Comparison of ENCODE assay signal across 8 cellular contexts in genomic region chr12:55728185-55728931, GRCh38. TPM values are rescaled to one million over a fixed set of nuclear protein-coding genes. Genes with fewer than 3 reads are reported as not detected.
A peak's percentile ranks its signal among the peaks of the same experiment; 100 is the strongest.
DNase-seq lines count a peak whose midpoint lies in the region; ATAC-seq and TF ChIP-seq lines count a peak whose summit lies in the region.

No MANE protein-coding gene starts in this region.

- H3K27me3 ChIP-seq in A673 (replicated peaks; ENCODE audit: insufficient read depth, low read depth, low read length, poor library complexity) (no peaks in the 10 kb centered on the region), RWPE2 (ENCODE audit: insufficient read depth, poor library complexity, severe bottlenecking) (no peaks in the 10 kb centered on the region), ectodermal cell (ENCODE audit: control insufficient read depth, insufficient read depth, low read length, poor library complexity, severe bottlenecking) (no peaks in the 10 kb centered on the region), lung (ENCODE audit: control insufficient read depth, insufficient read depth) (no peaks in the 10 kb centered on the region)

- DNase-seq in A673 (ENCODE audit: low spot score) (peak; percentile 55), G401 (ENCODE audit: low spot score) (peak; percentile 28), RWPE2 (ENCODE audit: low spot score) (no peak), lung (ENCODE audit: low spot score) (peak; percentile 83), NCI-H2171 treated with DMSO at 0.1 percent for 48 hours (lab: John Stamatoyannopoulos, UW) (no peak)

- H3K36me3 ChIP-seq in A673 (ENCODE audit: insufficient read depth, low read length, poor library complexity, severe bottlenecking) (peaks cover 37% of the 10 kb centered on the region), RWPE2 (ENCODE audit: low read depth) (peaks cover 39% of the 10 kb centered on the region), ectodermal cell (ENCODE audit: control insufficient read depth, insufficient read depth, low read length) (peaks cover 11% of the 10 kb centered on the region), lung (ENCODE audit: control insufficient read depth in 2 of 2, insufficient read depth in 2 of 2, low read length in 2 of 2) (peaks cover 5 to 29% of the 10 kb centered on the region in 2 donors)

- H3K4me1 ChIP-seq in A673 (ENCODE audit: insufficient read depth, low read length, poor library complexity, severe bottlenecking): peaks cover 16% of the 10 kb centered on the region
- H3K4me1 ChIP-seq in RWPE2 (ENCODE audit: insufficient read depth, poor library complexity, severe bottlenecking): peaks cover 14% of the 10 kb centered on the region
- H3K4me1 ChIP-seq in ectodermal cell (ENCODE audit: control insufficient read depth, insufficient read depth, low read length): peaks cover 14% of the 10 kb centered on the region
- peaks cover 0 to 11% of the 10 kb centered on the region in 2 donors for H3K4me1 ChIP-seq in lung (ENCODE audit: control insufficient read depth in 2 of 2, insufficient read depth in 2 of 2, low read length in 2 of 2)

- no TSS peak for BruUV-seq in A673 (replicated peaks; lab: Mats Ljungman, UMichigan)

- POLR2A ChIA-PET in A673 (lab: Charles Lee; ENCODE audit: low non-redundant PET): no interaction called here

- H3K9me3 ChIP-seq in A673 (ENCODE audit: low read depth, low read length, poor library complexity, severe bottlenecking) (no peaks in the 10 kb centered on the region), RWPE2 (ENCODE audit: severe bottlenecking) (no peaks in the 10 kb centered on the region), ectodermal cell (ENCODE audit: control insufficient read depth, low read length) (no peaks in the 10 kb centered on the region), lung (ENCODE audit: control insufficient read depth in 2 of 2, insufficient read depth in 1 of 2, low read length in 1 of 2) (no peaks in the 10 kb centered on the region)

- H3K4me3 ChIP-seq in A673 (ENCODE audit: low read depth, low read length, poor library complexity, severe bottlenecking) (peak overlapping the region; percentile 85), RWPE2 (ENCODE audit: severe bottlenecking) (peak overlapping the region; percentile 74), ectodermal cell (ENCODE audit: insufficient read depth, low read depth, low read length) (peak overlapping the region; percentile 64), lung (peak overlapping the region; percentile 42)

- WGBS in ectodermal cell, 2 experiments: 0% methylated on average over 59 of the region's 59 CpGs
- WGBS in lung, 2 donors: 0 to 1% methylated on average over 35 to 59 of the region's 59 CpGs

- peak; percentile 17 for ATAC-seq in HG02938 (IDR thresholded peaks at IDR 0.05; ENCODE audit: unreplicated experiment)
- peak; percentile 4 for ATAC-seq in RWPE2 (ENCODE audit: low read depth)
- ATAC-seq in lung (ENCODE audit: insufficient read depth, low FRiP score): peak; percentile 51

- in situ Hi-C loops in G401 (cut with HindIII; ENCODE audit: low sequenced_read_pairs): no loop called here

- TF ChIP-seq CTCF in A673 (conservative IDR thresholded peaks at IDR 0.05; ENCODE audit: low read depth, low read length) (no peak), RWPE2 (IDR thresholded peaks at IDR 0.05; ENCODE audit: poor library complexity, severe bottlenecking) (no peak), lung (IDR thresholded peaks at IDR 0.05; ENCODE audit: control extremely low read depth, extremely low read depth) (no peak)

- H3K27ac ChIP-seq in A673 (ENCODE audit: low read depth, low read length, poor library complexity, severe bottlenecking) (peak overlapping the region; percentile 92), RWPE2 (ENCODE audit: poor library complexity, severe bottlenecking) (peak overlapping the region; percentile 95), ectodermal cell (ENCODE audit: insufficient read depth, low read depth, low read length, poor library complexity, severe bottlenecking) (peak overlapping the region; percentile 86), lung (ENCODE audit: low read depth in 1 of 2, low read length in 1 of 2) (peak overlapping the region; percentile 98), temporal lobe (ENCODE audit: low read depth, low read length) (peak overlapping the region; percentile 98)

- intact Hi-C loops in A673 (cut with micrococcal nuclease; ENCODE audit: unreplicated experiment): no loop called here

- CTCF ChIA-PET in A673 (lab: Charles Lee): interaction anchor here (1.7 kb wide), 1 partner anchor 71 kb away, joined by 4 read pairs; no protein-coding TSS in a partner anchor

RNA-seq across cellular contexts. Expression of gene CD63, which starts 0.5 kb away (rescaled TPM):
- total RNA-seq in A673 (2021): 367 and 371 TPM in 2 replicates
- total RNA-seq in G401 (2014; rRNA removed; shearing (Covaris generic)): 897 and 1,131 TPM in 2 replicates
- 324 TPM for polyA plus RNA-seq in ectodermal cell (2013, experiment 1 of 4)
- polyA plus RNA-seq in ectodermal cell (2013, experiment 2 of 4): 362 TPM
- 287 TPM for polyA plus RNA-seq in ectodermal cell (2013, experiment 3 of 4)
- 360 TPM for polyA plus RNA-seq in ectodermal cell (2013, experiment 4 of 4)
- 1,000 to 10,000 TPM in 1 of 2 donors, 100 to 1,000 TPM in 1; 516 to 1,425 TPM for total RNA-seq in lung
- polyA plus RNA-seq in lung: 1,000 to 10,000 TPM; 1,829 to 2,824 TPM
- total RNA-seq in temporal lobe: 115 TPM

RNA-seq across cellular contexts. Expression of gene RDH5, which starts 8.2 kb away (rescaled TPM):
- 6.7 and 9.7 TPM in 2 replicates for total RNA-seq in A673 (2021)
- total RNA-seq in G401 (2014; rRNA removed; shearing (Covaris generic)): 2.5 and 4.3 TPM in 2 replicates
- polyA plus RNA-seq in ectodermal cell (2013, experiment 1 of 4): 11.7 TPM
- polyA plus RNA-seq in ectodermal cell (2013, experiment 2 of 4): 9.5 TPM
- polyA plus RNA-seq in ectodermal cell (2013, experiment 3 of 4): 5.1 TPM
- 7.1 TPM for polyA plus RNA-seq in ectodermal cell (2013, experiment 4 of 4)
- total RNA-seq in lung: 1 to 10 TPM; 4.4 to 5.4 TPM
- polyA plus RNA-seq in lung: 1 to 10 TPM; 3.1 to 3.4 TPM
- total RNA-seq in temporal lobe: 3.0 TPM

RNA-seq across cellular contexts. Expression of gene BLOC1S1, which starts 12.5 kb away (rescaled TPM):
- 76.0 and 86.3 TPM in 2 replicates for total RNA-seq in A673 (2021)
- total RNA-seq in G401 (2014; rRNA removed; shearing (Covaris generic)): 60.2 and 73.7 TPM in 2 replicates
- polyA plus RNA-seq in ectodermal cell (2013, experiment 1 of 4): 87.3 TPM
- 74.4 TPM for polyA plus RNA-seq in ectodermal cell (2013, experiment 2 of 4)
- 83.9 TPM for polyA plus RNA-seq in ectodermal cell (2013, experiment 3 of 4)
- 86.3 TPM for polyA plus RNA-seq in ectodermal cell (2013, experiment 4 of 4)
- total RNA-seq in lung: 100 to 1,000 TPM in 1 of 2 donors, 10 to 100 TPM in 1; 53.9 to 132 TPM
- polyA plus RNA-seq in lung: 100 to 1,000 TPM; 351 to 374 TPM
- 27.5 TPM for total RNA-seq in temporal lobe

RNA-seq across cellular contexts. Expression of gene GDF11, which starts 14.6 kb away (rescaled TPM):
- 38.4 and 46.9 TPM in 2 replicates for total RNA-seq in A673 (2021)
- 16.2 and 29.2 TPM in 2 replicates for total RNA-seq in G401 (2014; rRNA removed; shearing (Covaris generic))
- 46.1 TPM for polyA plus RNA-seq in ectodermal cell (2013, experiment 1 of 4)
- 51.2 TPM for polyA plus RNA-seq in ectodermal cell (2013, experiment 2 of 4)
- 45.1 TPM for polyA plus RNA-seq in ectodermal cell (2013, experiment 3 of 4)
- polyA plus RNA-seq in ectodermal cell (2013, experiment 4 of 4): 49.0 TPM
- total RNA-seq in lung: 1 to 10 TPM; 2.8 to 8.3 TPM
- polyA plus RNA-seq in lung: 1 to 10 TPM in 1 of 2 donors, under 1 TPM in 1; 0.93 to 3.5 TPM
- total RNA-seq in temporal lobe: 8.6 TPM

RNA-seq across cellular contexts. Expression of gene ITGA7, which starts 20.7 kb away (rescaled TPM):
- 14.7 and 21.4 TPM in 2 replicates for total RNA-seq in A673 (2021)
- 0.58 and 3.0 TPM in 2 replicates for total RNA-seq in G401 (2014; rRNA removed; shearing (Covaris generic))
- polyA plus RNA-seq in ectodermal cell (2013, experiment 1 of 4): 110 TPM
- 117 TPM for polyA plus RNA-seq in ectodermal cell (2013, experiment 2 of 4)
- polyA plus RNA-seq in ectodermal cell (2013, experiment 3 of 4): 90.5 TPM
- polyA plus RNA-seq in ectodermal cell (2013, experiment 4 of 4): 99.9 TPM
- 10 to 100 TPM; 13.5 to 28.4 TPM for total RNA-seq in lung
- polyA plus RNA-seq in lung: 10 to 100 TPM in 1 of 2 donors, 1 to 10 TPM in 1; 8.2 to 22.0 TPM
- total RNA-seq in temporal lobe: 9.1 TPM

Comparison
In these comparisons a context has a peak if more than half of its experiments do, and no peak if none do; other contexts are left out.
1. DNase-seq: peak in A673 (single experiment), G401 (single experiment) and lung (single experiment); none in RWPE2 (single experiment) and NCI-H2171 treated with DMSO at 0.1 percent for 48 hours (single experiment).
2. Peak in every context shown above with its lines, with median percentiles within 50 percentile points of each other: H3K27ac ChIP-seq, H3K4me3 ChIP-seq and ATAC-seq.